In the genomic region with DNA sequence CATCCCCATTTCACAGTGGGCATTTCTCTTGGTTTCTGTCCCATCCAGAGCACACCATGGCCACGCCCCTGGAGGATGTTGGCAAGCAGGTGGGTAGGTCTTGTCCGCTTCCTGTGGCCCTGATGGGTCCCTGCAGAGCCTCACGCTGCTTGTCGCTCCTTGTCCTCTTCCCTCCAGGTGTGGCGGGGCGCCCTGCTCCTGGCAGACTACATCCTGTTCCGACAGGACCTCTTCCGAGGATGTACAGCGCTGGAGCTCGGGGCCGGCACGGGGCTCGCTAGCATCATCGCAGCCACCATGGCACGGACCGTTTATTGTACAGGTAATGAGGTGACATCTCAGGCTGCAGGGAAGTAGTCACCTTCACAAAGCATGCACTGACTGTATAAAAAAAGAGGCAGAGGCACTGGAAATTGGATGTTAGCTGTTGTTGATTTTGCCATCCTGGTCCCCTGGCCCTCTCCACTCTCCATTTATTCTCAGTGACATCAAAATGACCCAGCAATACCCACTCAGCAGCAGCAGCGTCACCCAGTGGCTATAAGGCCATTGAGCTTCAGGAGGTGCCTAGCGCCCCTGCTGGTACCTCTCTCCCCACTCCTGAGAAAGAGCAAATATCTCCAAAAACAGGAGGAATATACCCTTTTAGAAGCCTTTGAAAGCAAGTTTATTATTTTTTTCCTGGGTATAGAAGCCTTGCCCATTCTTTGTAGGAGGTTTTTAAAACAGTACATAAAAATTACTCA, we compare ENCODE assay signal across 11 cellular contexts. TPM values are rescaled to one million over a fixed set of nuclear protein-coding genes. Genes with fewer than 3 reads are reported as not detected.
DNase-seq lines count a peak whose midpoint lies in the region; ATAC-seq, FAIRE-seq and TF ChIP-seq lines count a peak whose summit lies in the region.
"Had no signal": no experiment of that assay in that cellular context is flagged by ENCODE, and none has a peak within 500 bp of the region (broad histone marks: within the 10 kb centered on the region; RNA-seq: fewer than 3 reads in every experiment).

No MANE protein-coding gene starts in this region.

- H3K4me1 ChIP-seq in GM23338 (ENCODE audit: insufficient read depth) (no peaks in the 10 kb centered on the region), small intestine (ENCODE audit: control insufficient read depth in 2 of 2, insufficient read depth in 1 of 2, low read depth in 1 of 2, low read length in 1 of 2) (no peaks in the 10 kb centered on the region)

- H3K36me3 Mint-ChIP-seq in GM23338 (ENCODE audit: low read depth) (peaks cover 81% of the 10 kb centered on the region), WTC11 (peaks cover 69% of the 10 kb centered on the region)

- H2AFZ ChIP-seq in GM23338, result no peak overlapping the region

- no peak overlapping the region for H3K4me2 ChIP-seq in GM23338

- H3K9me3 ChIP-seq in small intestine (ENCODE audit: control insufficient read depth, low read depth), result no peaks in the 10 kb centered on the region

- 82 to 88% (median 84%) methylated on average over 17 to 18 of the region's 18 CpGs for WGBS in small intestine, 3 donors

- peaks cover 18% of the 10 kb centered on the region; the same call in 1 of the 2 replicates for H3K79me2 ChIP-seq in GM23338 (replicated peaks; ENCODE audit: insufficient read depth)

- FAIRE-seq in small intestine (lab: Jason Lieb, UNC), result no peak

- peaks cover 2% of the 10 kb centered on the region; the same call in 1 of the 3 replicates for H3K4me1 Mint-ChIP-seq in GM23338
- H3K4me1 Mint-ChIP-seq in WTC11, result no peaks in the 10 kb centered on the region

- H3K27ac ChIP-seq in GM23338 (ENCODE audit: low read depth), result peak overlapping the region; percentile 71; the same call in 1 of the 2 replicates
- no peak overlapping the region for H3K27ac ChIP-seq in small intestine (ENCODE audit: low read depth in 1 of 2, low read length in 1 of 2)

- TF ChIP-seq CTCF in GM23338 (conservative IDR thresholded peaks at IDR 0.05; ENCODE audit: low read depth in 2 of 2) (peak; percentile 98 to 99), WTC11 (IDR thresholded peaks at IDR 0.05) (peak; percentile 59)

- H3K4me3 ChIP-seq in GM23338 (no peak overlapping the region), small intestine (ENCODE audit: low read depth in 1 of 2, low read length in 2 of 2) (no peak overlapping the region)

- no peaks in the 10 kb centered on the region for H3K27me3 ChIP-seq in GM23338 (ENCODE audit: insufficient read depth)
- H3K27me3 ChIP-seq in small intestine (ENCODE audit: control insufficient read depth in 2 of 2, insufficient read depth in 2 of 2, low read length in 2 of 2), result no peaks in the 10 kb centered on the region

- no peaks in the 10 kb centered on the region; the same call in 2 of the 3 replicates for H3K9me3 Mint-ChIP-seq in GM23338
- no peaks in the 10 kb centered on the region for H3K9me3 Mint-ChIP-seq in WTC11
- H3K9me3 Mint-ChIP-seq: effector memory CD8-positive, alpha-beta T cell had no signal

- H3K27me3 Mint-ChIP-seq in GM23338 (ENCODE audit: insufficient read depth, low read depth, poor library complexity) (peaks cover 2% of the 10 kb centered on the region), WTC11 (ENCODE audit: low read depth) (no peaks in the 10 kb centered on the region)
- H3K27me3 Mint-ChIP-seq: effector memory CD8-positive, alpha-beta T cell had no signal

- peaks cover 31% of the 10 kb centered on the region for H3K36me3 ChIP-seq in GM23338 (ENCODE audit: insufficient read depth)
- H3K36me3 ChIP-seq in small intestine (ENCODE audit: control insufficient read depth in 2 of 2, insufficient read depth in 2 of 2, low read length in 2 of 2), result peaks cover 10 to 21% of the 10 kb centered on the region in 2 donors

- POLR2A ChIA-PET in WTC11 (lab: Charles Lee), result interaction anchor here (0.6 to 2.7 kb wide), 3 partner anchors 8 to 63 kb away, joined by 3 to 6 read pairs (median 5); no protein-coding TSS in a partner anchor

- H3K27ac Mint-ChIP-seq in GM23338 (peak overlapping the region; percentile 81), WTC11 (0 out of 2 replicates have a peak overlapping the region, but pooled peaks have one; percentile 35)

- ATAC-seq in GM23338, result peak; percentile 94
- ATAC-seq in WTC11, result peak; percentile 91
- no peak for ATAC-seq in GM19397 (IDR thresholded peaks at IDR 0.05; ENCODE audit: unreplicated experiment)
- ATAC-seq: effector memory CD8-positive, alpha-beta T cell had no signal

- no peaks in the 10 kb centered on the region for H3K9me2 ChIP-seq in GM23338 (ENCODE audit: insufficient read depth)

- H3F3A ChIP-seq in GM23338 (replicated peaks; ENCODE audit: low read depth), result 0 out of 2 replicates have a peak, but pooled peaks cover 4% of the 10 kb centered on the region

- DNase-seq in ACHN (peak; percentile 24), GM23338 (ENCODE audit: low spot score) (peak; percentile 87), WTC11 (ENCODE audit: low spot score) (peak; percentile 74), iPS DF 19.7 (ENCODE audit: low read depth, low spot score) (peak; percentile 38), NCI-H187 treated with DMSO at 0.1 percent for 48 hours (lab: John Stamatoyannopoulos, UW) (no peak), NCI-H128 (lab: John Stamatoyannopoulos, UW; ENCODE audit: unreplicated experiment) (no peak), small intestine (no peak)
- DNase-seq: DMS79 treated with DMSO at 0.1 percent for 48 hours; effector memory CD8-positive, alpha-beta T cell had no signal

- in situ Hi-C loops in ACHN (cut with HindIII; ENCODE audit: low pct_ligation_motif_present, low pct_unique_long_range_greater_than_20kb, low sequenced_read_pairs), result no loop called here

- H3K4me3 Mint-ChIP-seq in GM23338, result no peak overlapping the region
- no peak overlapping the region for H3K4me3 Mint-ChIP-seq in WTC11
- H3K4me3 Mint-ChIP-seq: effector memory CD8-positive, alpha-beta T cell had no signal

- H4K20me1 ChIP-seq in GM23338 (replicated peaks; ENCODE audit: insufficient read depth), result peaks cover 34% of the 10 kb centered on the region

- CTCF ChIA-PET in WTC11 (lab: Charles Lee), result interaction anchor here (0.6 to 4.3 kb wide), 40 partner anchors 9 to 1951 kb away, joined by 3 to 132 read pairs (median 4); a partner anchor contains a TSS

TF ChIP-seq in GM23338, 12 proteins besides CTCF, POLR2A, EP300 and RAD21:
- TF ChIP-seq CREB1 (CRISPR knock-in tag; IDR thresholded peaks at IDR 0.05; ENCODE audit: low read depth) (peak; percentile 74), ZNF331 (CRISPR knock-in tag; IDR thresholded peaks at IDR 0.05; ENCODE audit: low read depth) (no peak)

TF ChIP-seq in WTC11, 78 proteins besides CTCF, POLR2A, EP300 and RAD21 (continues in another document):
- TF ChIP-seq, protein P1, sequence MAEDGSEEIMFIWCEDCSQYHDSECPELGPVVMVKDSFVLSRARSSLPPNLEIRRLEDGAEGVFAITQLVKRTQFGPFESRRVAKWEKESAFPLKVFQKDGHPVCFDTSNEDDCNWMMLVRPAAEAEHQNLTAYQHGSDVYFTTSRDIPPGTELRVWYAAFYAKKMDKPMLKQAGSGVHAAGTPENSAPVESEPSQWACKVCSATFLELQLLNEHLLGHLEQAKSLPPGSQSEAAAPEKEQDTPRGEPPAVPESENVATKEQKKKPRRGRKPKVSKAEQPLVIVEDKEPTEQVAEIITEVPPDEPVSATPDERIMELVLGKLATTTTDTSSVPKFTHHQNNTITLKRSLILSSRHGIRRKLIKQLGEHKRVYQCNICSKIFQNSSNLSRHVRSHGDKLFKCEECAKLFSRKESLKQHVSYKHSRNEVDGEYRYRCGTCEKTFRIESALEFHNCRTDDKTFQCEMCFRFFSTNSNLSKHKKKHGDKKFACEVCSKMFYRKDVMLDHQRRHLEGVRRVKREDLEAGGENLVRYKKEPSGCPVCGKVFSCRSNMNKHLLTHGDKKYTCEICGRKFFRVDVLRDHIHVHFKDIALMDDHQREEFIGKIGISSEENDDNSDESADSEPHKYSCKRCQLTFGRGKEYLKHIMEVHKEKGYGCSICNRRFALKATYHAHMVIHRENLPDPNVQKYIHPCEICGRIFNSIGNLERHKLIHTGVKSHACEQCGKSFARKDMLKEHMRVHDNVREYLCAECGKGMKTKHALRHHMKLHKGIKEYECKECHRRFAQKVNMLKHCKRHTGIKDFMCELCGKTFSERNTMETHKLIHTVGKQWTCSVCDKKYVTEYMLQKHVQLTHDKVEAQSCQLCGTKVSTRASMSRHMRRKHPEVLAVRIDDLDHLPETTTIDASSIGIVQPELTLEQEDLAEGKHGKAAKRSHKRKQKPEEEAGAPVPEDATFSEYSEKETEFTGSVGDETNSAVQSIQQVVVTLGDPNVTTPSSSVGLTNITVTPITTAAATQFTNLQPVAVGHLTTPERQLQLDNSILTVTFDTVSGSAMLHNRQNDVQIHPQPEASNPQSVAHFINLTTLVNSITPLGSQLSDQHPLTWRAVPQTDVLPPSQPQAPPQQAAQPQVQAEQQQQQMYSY (CRISPR knock-in tag; IDR thresholded peaks at IDR 0.05), result peak; percentile 86
- TF ChIP-seq GABPB1 (CRISPR knock-in tag; IDR thresholded peaks at IDR 0.05), result peak; percentile 54; the same call in 1 of the 2 replicates
- TF ChIP-seq, protein P2, sequence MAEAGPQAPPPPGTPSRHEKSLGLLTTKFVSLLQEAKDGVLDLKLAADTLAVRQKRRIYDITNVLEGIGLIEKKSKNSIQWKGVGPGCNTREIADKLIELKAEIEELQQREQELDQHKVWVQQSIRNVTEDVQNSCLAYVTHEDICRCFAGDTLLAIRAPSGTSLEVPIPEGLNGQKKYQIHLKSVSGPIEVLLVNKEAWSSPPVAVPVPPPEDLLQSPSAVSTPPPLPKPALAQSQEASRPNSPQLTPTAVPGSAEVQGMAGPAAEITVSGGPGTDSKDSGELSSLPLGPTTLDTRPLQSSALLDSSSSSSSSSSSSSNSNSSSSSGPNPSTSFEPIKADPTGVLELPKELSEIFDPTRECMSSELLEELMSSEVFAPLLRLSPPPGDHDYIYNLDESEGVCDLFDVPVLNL (CRISPR knock-in tag; IDR thresholded peaks at IDR 0.05; ENCODE audit: borderline replicate concordance, low read depth), result no peak

RNA-seq across cellular contexts. Expression of a gene that starts 13.7 kb away (rescaled TPM):
- total RNA-seq in GM23338 (2014; rRNA removed; shearing (Covaris generic)), result 44.6 and 51.8 TPM in 2 replicates
- 44.8 and 51.4 TPM in 2 replicates for polyA plus RNA-seq in GM23338 (2016; fragmentation: Nextera tagmentation; extraction: Ambion mirVana)
- 48.1 to 82.0 TPM (median 52.9 TPM) in 3 replicates for total RNA-seq in WTC11 (2021)
- 10 to 100 TPM; 14.1 to 23.3 (median 14.5) TPM for polyA plus RNA-seq in small intestine

RNA-seq across cellular contexts. Expression of a gene that starts 39.3 kb away (rescaled TPM):
- 3.8 and 8.8 TPM in 2 replicates for total RNA-seq in GM23338 (2014; rRNA removed; shearing (Covaris generic))
- 4.4 TPM in 2 replicates for polyA plus RNA-seq in GM23338 (2016; fragmentation: Nextera tagmentation; extraction: Ambion mirVana)
- 4.4 to 6.6 TPM (median 5.4 TPM) in 3 replicates for total RNA-seq in WTC11 (2021)
- polyA plus RNA-seq in small intestine, result 10 to 100 TPM; 13.4 to 41.6 (median 28.9) TPM

RNA-seq across cellular contexts. Expression of a gene that starts 44.9 kb away (rescaled TPM):
- total RNA-seq in GM23338 (2014; rRNA removed; shearing (Covaris generic)), result 0.52 TPM in 1 of 2 replicates, not detected in the other
- polyA plus RNA-seq in GM23338 (2016; fragmentation: Nextera tagmentation; extraction: Ambion mirVana), result 0.47 and 0.77 TPM in 2 replicates
- total RNA-seq in WTC11 (2021), result 0.37 to 1.1 TPM (median 0.60 TPM) in 3 replicates
- polyA plus RNA-seq in small intestine, result not detected
- total RNA-seq: mononuclear cell had no signal

Comparison
In these comparisons a context has a peak if more than half of its experiments do, and no peak if none do; other contexts are left out.
1. DNase-seq: peak in ACHN (single experiment), GM23338 (single experiment), WTC11 (single experiment) and iPS DF 19.7 (single experiment); none in NCI-H187 treated with DMSO at 0.1 percent for 48 hours (single experiment), NCI-H128 (single experiment) and small intestine (single experiment).